Comparison of ENCODE assay signal across 16 cellular contexts in genomic region chr3:42668403-42668740, GRCh38. TPM values are rescaled to one million over a fixed set of nuclear protein-coding genes. Genes with fewer than 3 reads are reported as not detected.
DNase-seq lines count a peak whose midpoint lies in the region; ATAC-seq, FAIRE-seq and TF ChIP-seq lines count a peak whose summit lies in the region.
"Had no signal": no experiment of that assay in that cellular context is flagged by ENCODE, and none has a peak within 500 bp of the region (broad histone marks: within the 10 kb centered on the region; RNA-seq: fewer than 3 reads in every experiment).

No MANE protein-coding gene starts in this region.

- H3K4me2 ChIP-seq in osteoblast (ENCODE audit: insufficient read depth, low read length), result no peak overlapping the region
- H3K4me2 ChIP-seq: KMS-11 had no signal

- H3K27me3 Mint-ChIP-seq in activated T-helper 17 cell treated with anti-CD3 and anti-CD28 coated beads, Interleukin-2, amount 50 U/mL, for 72 hours, result no peaks in the 10 kb centered on the region

- H4K20me1 ChIP-seq in osteoblast (ENCODE audit: insufficient read depth, low read length), result peaks cover 3% of the 10 kb centered on the region

- H2AFZ ChIP-seq in osteoblast (ENCODE audit: low read length), result no peak overlapping the region

- no peak overlapping the region for H3K9ac ChIP-seq in kidney (ENCODE audit: low read length in 2 of 2)
- H3K9ac ChIP-seq: KMS-11 had no signal

- no peaks in the 10 kb centered on the region for H3K9me3 Mint-ChIP-seq in activated T-helper 17 cell treated with anti-CD3 and anti-CD28 coated beads, Interleukin-2, amount 50 U/mL, for 72 hours

- DNase-seq in right atrium auricular region (ENCODE audit: low spot score), result peak; percentile 54
- DNase-seq in Right ventricle myocardium inferior (ENCODE audit: missing footprints), result no peak
- peak; percentile 83 for DNase-seq in osteoblast (ENCODE audit: insufficient read length, low spot score, missing footprints)
- DNase-seq in A673 (ENCODE audit: low spot score), result no peak
- DNase-seq in kidney, result no peak
- DNase-seq: AML-193, GDM1, NCI-H1436 treated with DMSO at 0.1 percent for 48 hours, NCI-H2029 treated with DMSO at 0.1 percent for 48 hours had no signal

- intact Hi-C loops in Right ventricle myocardium inferior (cut with DNase I) (no loop called here), A673 (cut with micrococcal nuclease; ENCODE audit: unreplicated experiment) (no loop called here), kidney (cut with DNase I) (no loop called here)

- BruUV-seq in A673 (replicated peaks; lab: Mats Ljungman, UMichigan), result no TSS peak

- ATAC-seq in Right ventricle myocardium inferior, result no peak
- ATAC-seq in activated T-helper 17 cell treated with anti-CD3 and anti-CD28 coated beads, Interleukin-2, amount 50 U/mL, for 72 hours (replicated peaks), result no peak

- TF ChIP-seq CTCF in right atrium auricular region (IDR thresholded peaks at IDR 0.05) (no peak), osteoblast (IDR thresholded peaks at IDR 0.05; ENCODE audit: extremely low read depth, low read depth, low read length) (no peak), A673 (conservative IDR thresholded peaks at IDR 0.05; ENCODE audit: low read depth, low read length) (no peak), kidney (IDR thresholded peaks at IDR 0.05; ENCODE audit: borderline replicate concordance, extremely low read depth, insufficient read depth) (no peak)

- no peaks in the 10 kb centered on the region for H3K27me3 ChIP-seq in right atrium auricular region
- H3K27me3 ChIP-seq in osteoblast (ENCODE audit: insufficient read depth, low read length), result no peaks in the 10 kb centered on the region
- no peaks in the 10 kb centered on the region for H3K27me3 ChIP-seq in A673 (replicated peaks; ENCODE audit: insufficient read depth, low read depth, low read length, poor library complexity)

- FAIRE-seq in kidney (lab: Jason Lieb, UNC), result no peak
- FAIRE-seq: GM12891 had no signal

- H3K36me3 Mint-ChIP-seq in activated T-helper 17 cell treated with anti-CD3 and anti-CD28 coated beads, Interleukin-2, amount 50 U/mL, for 72 hours (ENCODE audit: low read depth), result no peaks in the 10 kb centered on the region

- H3K4me1 ChIP-seq in right atrium auricular region (peaks cover 0 to 29% of the 10 kb centered on the region in 2 donors), osteoblast (ENCODE audit: insufficient read depth, low read length) (no peaks in the 10 kb centered on the region), A673 (ENCODE audit: insufficient read depth, low read length, poor library complexity, severe bottlenecking) (no peaks in the 10 kb centered on the region), kidney (ENCODE audit: control insufficient read depth in 1 of 2, insufficient read depth in 1 of 2, low read depth in 1 of 2, low read length in 2 of 2) (peaks cover 0 to 2% of the 10 kb centered on the region in 2 donors)

- H3K4me1 Mint-ChIP-seq in activated T-helper 17 cell treated with anti-CD3 and anti-CD28 coated beads, Interleukin-2, amount 50 U/mL, for 72 hours, result no peaks in the 10 kb centered on the region

- no peak overlapping the region for H3K4me3 Mint-ChIP-seq in activated T-helper 17 cell treated with anti-CD3 and anti-CD28 coated beads, Interleukin-2, amount 50 U/mL, for 72 hours
- H3K4me3 Mint-ChIP-seq: CD14-positive monocyte had no signal

- H3K79me2 ChIP-seq in osteoblast (ENCODE audit: insufficient read depth, low read length), result no peaks in the 10 kb centered on the region

- H3K4me3 ChIP-seq in right atrium auricular region, result no peak overlapping the region
- H3K4me3 ChIP-seq in osteoblast (ENCODE audit: insufficient read depth, low read length), result no peak overlapping the region
- H3K4me3 ChIP-seq in A673 (ENCODE audit: low read depth, low read length, poor library complexity, severe bottlenecking), result no peak overlapping the region
- no peak overlapping the region for H3K4me3 ChIP-seq in kidney (ENCODE audit: low read length in 2 of 2)

- peak overlapping the region in 1 of 2 donors; percentile 82 for H3K27ac ChIP-seq in right atrium auricular region
- H3K27ac ChIP-seq in cingulate gyrus (ENCODE audit: low read depth, low read length), result peak overlapping the region; percentile 69
- no peak overlapping the region for H3K27ac ChIP-seq in osteoblast (ENCODE audit: low read depth, low read length)
- H3K27ac ChIP-seq in A673 (ENCODE audit: low read depth, low read length, poor library complexity, severe bottlenecking), result no peak overlapping the region
- no peak overlapping the region for H3K27ac ChIP-seq in kidney (ENCODE audit: low read depth in 2 of 2, low read length in 2 of 2)
- H3K27ac ChIP-seq: KMS-11 had no signal

- H3K9me3 ChIP-seq in right atrium auricular region (no peaks in the 10 kb centered on the region), osteoblast (ENCODE audit: low read depth, low read length) (no peaks in the 10 kb centered on the region), A673 (ENCODE audit: low read depth, low read length, poor library complexity, severe bottlenecking) (no peaks in the 10 kb centered on the region), kidney (ENCODE audit: control insufficient read depth in 1 of 2, low read length in 2 of 2) (no peaks in the 10 kb centered on the region)

- CTCF ChIA-PET in A673 (lab: Charles Lee), result no interaction called here

- H3K36me3 ChIP-seq in right atrium auricular region (no peaks in the 10 kb centered on the region), osteoblast (ENCODE audit: insufficient read depth, low read length) (peaks cover 4% of the 10 kb centered on the region), A673 (ENCODE audit: insufficient read depth, low read length, poor library complexity, severe bottlenecking) (no peaks in the 10 kb centered on the region), kidney (ENCODE audit: control insufficient read depth in 1 of 2, insufficient read depth in 2 of 2, low read length in 2 of 2) (no peaks in the 10 kb centered on the region)

- POLR2A ChIA-PET in A673 (lab: Charles Lee; ENCODE audit: low non-redundant PET), result no interaction called here

- H3K27ac Mint-ChIP-seq in activated T-helper 17 cell treated with anti-CD3 and anti-CD28 coated beads, Interleukin-2, amount 50 U/mL, for 72 hours, result no peak overlapping the region

RNA-seq across cellular contexts. Expression of gene ZBTB47, which starts 14.9 kb away (rescaled TPM):
- total RNA-seq in right atrium auricular region, result 100 to 1,000 TPM in 1 of 2 donors, 10 to 100 TPM in 1; 92.4 to 129 TPM
- 80.2 TPM for total RNA-seq in Right ventricle myocardium inferior
- total RNA-seq in osteoblast, result 39.2 and 41.3 TPM in 2 replicates
- total RNA-seq in A673 (2021), result 4.4 and 4.5 TPM in 2 replicates
- 26.6 TPM for total RNA-seq in kidney
- polyA plus RNA-seq in kidney (ENCODE audit: insufficient read depth, low read depth, low replicate concordance), result 7.8 TPM
- total RNA-seq in activated T-helper 17 cell treated with anti-CD3 and anti-CD28 coated beads, Interleukin-2, amount 50 U/mL, for 72 hours, result 1 to 10 TPM in 1 of 2 donors, under 1 TPM in 1; 0.19 to 1.2 TPM

RNA-seq across cellular contexts. Expression of gene KLHL40, which starts 17.0 kb away (rescaled TPM):
- total RNA-seq in right atrium auricular region, result under 1 TPM; 0.15 to 0.63 TPM
- total RNA-seq in Right ventricle myocardium inferior, result not detected
- not detected in 2 replicates for total RNA-seq in osteoblast
- not detected in 2 replicates for total RNA-seq in A673 (2021)
- not detected for total RNA-seq in kidney
- polyA plus RNA-seq in kidney (ENCODE audit: insufficient read depth, low read depth, low replicate concordance), result not detected
- total RNA-seq in activated T-helper 17 cell treated with anti-CD3 and anti-CD28 coated beads, Interleukin-2, amount 50 U/mL, for 72 hours, result not detected
- total RNA-seq: H4, M059J had no signal
- polyA plus RNA-seq: CD14-positive monocyte had no signal

RNA-seq across cellular contexts. Expression of gene HHATL, which starts 34.2 kb away (rescaled TPM):
- total RNA-seq in right atrium auricular region, result 100 to 1,000 TPM; 444 to 908 TPM
- 440 TPM for total RNA-seq in Right ventricle myocardium inferior
- total RNA-seq in osteoblast, result not detected in 2 replicates
- total RNA-seq in A673 (2021), result not detected in 2 replicates
- not detected for total RNA-seq in kidney
- polyA plus RNA-seq in kidney (ENCODE audit: insufficient read depth, low read depth, low replicate concordance), result not detected
- total RNA-seq in activated T-helper 17 cell treated with anti-CD3 and anti-CD28 coated beads, Interleukin-2, amount 50 U/mL, for 72 hours, result not detected
- total RNA-seq: H4, M059J had no signal
- polyA plus RNA-seq: CD14-positive monocyte had no signal

Comparison
In these comparisons a context has a peak if more than half of its experiments do, and no peak if none do; other contexts are left out.
1. DNase-seq: peak in right atrium auricular region (single experiment) and osteoblast (single experiment); none in Right ventricle myocardium inferior (single experiment), A673 (single experiment) and kidney (single experiment).
2. RNA of gene HHATL, which starts 34.2 kb away (total RNA-seq): 444 to 908 TPM in right atrium auricular region and 440 TPM in Right ventricle myocardium inferior (single experiment); not detected in activated T-helper 17 cell treated with anti-CD3 and anti-CD28 coated beads, Interleukin-2, amount 50 U/mL, for 72 hours, not detected in kidney (single experiment), not detected in osteoblast and not detected in A673; every median in the first group is over 100 times any median in the second.